In the genomic region with DNA sequence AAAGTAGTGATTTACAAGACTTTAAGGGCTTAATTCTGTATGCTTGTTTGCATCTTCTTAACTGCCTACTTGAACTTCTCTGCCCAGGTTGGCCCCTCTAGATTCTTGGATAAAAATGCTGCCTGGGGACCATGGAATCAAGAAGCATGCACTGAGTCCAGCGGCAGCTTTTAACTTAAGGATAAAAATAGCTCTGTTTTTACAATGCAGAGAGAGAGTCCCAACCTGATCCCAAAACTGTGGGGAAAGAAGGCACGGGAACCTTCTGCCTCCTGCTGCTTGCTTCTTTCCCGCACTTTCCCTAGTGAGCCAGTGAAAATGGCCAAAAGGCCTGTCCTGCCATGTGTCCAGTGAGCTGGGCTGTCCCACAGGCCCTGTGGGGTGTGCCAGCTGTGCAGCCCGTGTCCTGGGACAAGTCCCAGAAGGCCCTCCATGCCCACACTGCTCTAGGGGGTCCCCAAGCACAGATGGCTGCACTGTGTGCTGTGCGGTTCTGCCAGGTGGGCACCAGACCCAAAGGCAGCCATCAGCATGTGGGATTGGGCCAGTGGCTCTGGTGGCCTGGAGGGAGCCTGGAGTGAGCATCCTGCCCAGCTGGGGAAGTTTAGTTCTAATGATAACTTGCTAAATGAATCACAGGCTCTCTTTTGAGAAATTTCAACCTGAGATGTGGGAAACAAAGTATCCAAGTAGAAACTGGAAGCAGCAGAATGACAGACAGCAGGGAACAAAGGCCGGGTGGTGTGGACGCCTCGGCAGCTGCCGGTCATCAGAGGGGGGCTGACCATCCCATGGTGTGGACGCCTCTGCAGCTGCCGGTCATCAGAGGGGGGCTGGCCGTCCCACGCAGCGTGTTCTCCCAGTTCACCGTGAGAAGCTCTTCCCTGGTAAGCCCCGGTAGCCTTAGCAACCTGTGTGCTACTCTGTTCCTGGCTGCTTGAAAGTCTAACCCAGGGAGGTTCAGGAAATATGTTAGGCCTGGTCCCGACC, we compare ENCODE assay signal across 2 cellular contexts.
A peak's percentile ranks its signal among the peaks of the same experiment; 100 is the strongest.
TF ChIP-seq lines count a peak whose summit lies in the region.

No MANE protein-coding gene starts in this region.

TF ChIP-seq in GM12878, 131 proteins besides CTCF, POLR2A, EP300 and RAD21 (continues in another document):
- no peak for TF ChIP-seq ASH2L (IDR thresholded peaks at IDR 0.05; ENCODE audit: borderline replicate concordance, low read depth)
- no peak for TF ChIP-seq RBBP5 (conservative IDR thresholded peaks at IDR 0.05)
- no peak for TF ChIP-seq HDAC6 (IDR thresholded peaks at IDR 0.05; ENCODE audit: unreplicated experiment)
- TF ChIP-seq GABPA (IDR thresholded peaks at IDR 0.05; ENCODE audit: low read depth) = no peak
- TF ChIP-seq, protein P1, sequence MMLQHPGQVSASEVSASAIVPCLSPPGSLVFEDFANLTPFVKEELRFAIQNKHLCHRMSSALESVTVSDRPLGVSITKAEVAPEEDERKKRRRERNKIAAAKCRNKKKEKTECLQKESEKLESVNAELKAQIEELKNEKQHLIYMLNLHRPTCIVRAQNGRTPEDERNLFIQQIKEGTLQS (IDR thresholded peaks at IDR 0.05; ENCODE audit: borderline replicate concordance, extremely low read depth, low read depth, low read length) = no peak
- TF ChIP-seq, protein P2, sequence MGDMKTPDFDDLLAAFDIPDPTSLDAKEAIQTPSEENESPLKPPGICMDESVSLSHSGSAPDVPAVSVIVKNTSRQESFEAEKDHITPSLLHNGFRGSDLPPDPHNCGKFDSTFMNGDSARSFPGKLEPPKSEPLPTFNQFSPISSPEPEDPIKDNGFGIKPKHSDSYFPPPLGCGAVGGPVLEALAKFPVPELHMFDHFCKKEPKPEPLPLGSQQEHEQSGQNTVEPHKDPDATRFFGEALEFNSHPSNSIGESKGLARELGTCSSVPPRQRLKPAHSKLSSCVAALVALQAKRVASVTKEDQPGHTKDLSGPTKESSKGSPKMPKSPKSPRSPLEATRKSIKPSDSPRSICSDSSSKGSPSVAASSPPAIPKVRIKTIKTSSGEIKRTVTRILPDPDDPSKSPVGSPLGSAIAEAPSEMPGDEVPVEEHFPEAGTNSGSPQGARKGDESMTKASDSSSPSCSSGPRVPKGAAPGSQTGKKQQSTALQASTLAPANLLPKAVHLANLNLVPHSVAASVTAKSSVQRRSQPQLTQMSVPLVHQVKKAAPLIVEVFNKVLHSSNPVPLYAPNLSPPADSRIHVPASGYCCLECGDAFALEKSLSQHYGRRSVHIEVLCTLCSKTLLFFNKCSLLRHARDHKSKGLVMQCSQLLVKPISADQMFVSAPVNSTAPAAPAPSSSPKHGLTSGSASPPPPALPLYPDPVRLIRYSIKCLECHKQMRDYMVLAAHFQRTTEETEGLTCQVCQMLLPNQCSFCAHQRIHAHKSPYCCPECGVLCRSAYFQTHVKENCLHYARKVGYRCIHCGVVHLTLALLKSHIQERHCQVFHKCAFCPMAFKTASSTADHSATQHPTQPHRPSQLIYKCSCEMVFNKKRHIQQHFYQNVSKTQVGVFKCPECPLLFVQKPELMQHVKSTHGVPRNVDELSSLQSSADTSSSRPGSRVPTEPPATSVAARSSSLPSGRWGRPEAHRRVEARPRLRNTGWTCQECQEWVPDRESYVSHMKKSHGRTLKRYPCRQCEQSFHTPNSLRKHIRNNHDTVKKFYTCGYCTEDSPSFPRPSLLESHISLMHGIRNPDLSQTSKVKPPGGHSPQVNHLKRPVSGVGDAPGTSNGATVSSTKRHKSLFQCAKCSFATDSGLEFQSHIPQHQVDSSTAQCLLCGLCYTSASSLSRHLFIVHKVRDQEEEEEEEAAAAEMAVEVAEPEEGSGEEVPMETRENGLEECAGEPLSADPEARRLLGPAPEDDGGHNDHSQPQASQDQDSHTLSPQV (IDR thresholded peaks at IDR 0.05) = no peak
- TF ChIP-seq RAD51 (IDR thresholded peaks at IDR 0.05) = no peak
- TF ChIP-seq, protein P3, sequence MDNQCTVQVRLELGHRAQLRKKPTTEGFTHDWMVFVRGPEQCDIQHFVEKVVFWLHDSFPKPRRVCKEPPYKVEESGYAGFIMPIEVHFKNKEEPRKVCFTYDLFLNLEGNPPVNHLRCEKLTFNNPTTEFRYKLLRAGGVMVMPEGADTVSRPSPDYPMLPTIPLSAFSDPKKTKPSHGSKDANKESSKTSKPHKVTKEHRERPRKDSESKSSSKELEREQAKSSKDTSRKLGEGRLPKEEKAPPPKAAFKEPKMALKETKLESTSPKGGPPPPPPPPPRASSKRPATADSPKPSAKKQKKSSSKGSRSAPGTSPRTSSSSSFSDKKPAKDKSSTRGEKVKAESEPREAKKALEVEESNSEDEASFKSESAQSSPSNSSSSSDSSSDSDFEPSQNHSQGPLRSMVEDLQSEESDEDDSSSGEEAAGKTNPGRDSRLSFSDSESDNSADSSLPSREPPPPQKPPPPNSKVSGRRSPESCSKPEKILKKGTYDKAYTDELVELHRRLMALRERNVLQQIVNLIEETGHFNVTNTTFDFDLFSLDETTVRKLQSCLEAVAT (IDR thresholded peaks at IDR 0.05) = no peak
- no peak for TF ChIP-seq CUX1 (IDR thresholded peaks at IDR 0.05; ENCODE audit: insufficient replicate concordance, low read depth, low read length)
- no peak for TF ChIP-seq NRF1 (conservative IDR thresholded peaks at IDR 0.05; ENCODE audit: low read depth, low read length)
- no peak for TF ChIP-seq ESRRA (IDR thresholded peaks at IDR 0.05; ENCODE audit: low read length)

TF ChIP-seq in HepG2, 621 proteins besides CTCF, POLR2A, EP300 and RAD21:
- TF ChIP-seq HNRNPL (IDR thresholded peaks at IDR 0.05; ENCODE audit: low read depth, low read length) = 0 out of 2 replicates have a peak, but pooled peaks have one; percentile 30
- no peak for TF ChIP-seq ZNF660 (CRISPR knock-in tag; IDR thresholded peaks at IDR 0.05; ENCODE audit: borderline replicate concordance, low read depth)
- TF ChIP-seq NRL (CRISPR knock-in tag; IDR thresholded peaks at IDR 0.05; ENCODE audit: borderline replicate concordance) = 0 out of 2 replicates have a peak, but pooled peaks have one; percentile 32
- TF ChIP-seq SALL1 (CRISPR knock-in tag; IDR thresholded peaks at IDR 0.05) = peak; percentile 26; the same call in 1 of the 2 replicates
- TF ChIP-seq, protein P4, sequence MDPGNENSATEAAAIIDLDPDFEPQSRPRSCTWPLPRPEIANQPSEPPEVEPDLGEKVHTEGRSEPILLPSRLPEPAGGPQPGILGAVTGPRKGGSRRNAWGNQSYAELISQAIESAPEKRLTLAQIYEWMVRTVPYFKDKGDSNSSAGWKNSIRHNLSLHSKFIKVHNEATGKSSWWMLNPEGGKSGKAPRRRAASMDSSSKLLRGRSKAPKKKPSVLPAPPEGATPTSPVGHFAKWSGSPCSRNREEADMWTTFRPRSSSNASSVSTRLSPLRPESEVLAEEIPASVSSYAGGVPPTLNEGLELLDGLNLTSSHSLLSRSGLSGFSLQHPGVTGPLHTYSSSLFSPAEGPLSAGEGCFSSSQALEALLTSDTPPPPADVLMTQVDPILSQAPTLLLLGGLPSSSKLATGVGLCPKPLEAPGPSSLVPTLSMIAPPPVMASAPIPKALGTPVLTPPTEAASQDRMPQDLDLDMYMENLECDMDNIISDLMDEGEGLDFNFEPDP (CRISPR knock-in tag; conservative IDR thresholded peaks at IDR 0.05) = no peak
- TF ChIP-seq, protein P5, sequence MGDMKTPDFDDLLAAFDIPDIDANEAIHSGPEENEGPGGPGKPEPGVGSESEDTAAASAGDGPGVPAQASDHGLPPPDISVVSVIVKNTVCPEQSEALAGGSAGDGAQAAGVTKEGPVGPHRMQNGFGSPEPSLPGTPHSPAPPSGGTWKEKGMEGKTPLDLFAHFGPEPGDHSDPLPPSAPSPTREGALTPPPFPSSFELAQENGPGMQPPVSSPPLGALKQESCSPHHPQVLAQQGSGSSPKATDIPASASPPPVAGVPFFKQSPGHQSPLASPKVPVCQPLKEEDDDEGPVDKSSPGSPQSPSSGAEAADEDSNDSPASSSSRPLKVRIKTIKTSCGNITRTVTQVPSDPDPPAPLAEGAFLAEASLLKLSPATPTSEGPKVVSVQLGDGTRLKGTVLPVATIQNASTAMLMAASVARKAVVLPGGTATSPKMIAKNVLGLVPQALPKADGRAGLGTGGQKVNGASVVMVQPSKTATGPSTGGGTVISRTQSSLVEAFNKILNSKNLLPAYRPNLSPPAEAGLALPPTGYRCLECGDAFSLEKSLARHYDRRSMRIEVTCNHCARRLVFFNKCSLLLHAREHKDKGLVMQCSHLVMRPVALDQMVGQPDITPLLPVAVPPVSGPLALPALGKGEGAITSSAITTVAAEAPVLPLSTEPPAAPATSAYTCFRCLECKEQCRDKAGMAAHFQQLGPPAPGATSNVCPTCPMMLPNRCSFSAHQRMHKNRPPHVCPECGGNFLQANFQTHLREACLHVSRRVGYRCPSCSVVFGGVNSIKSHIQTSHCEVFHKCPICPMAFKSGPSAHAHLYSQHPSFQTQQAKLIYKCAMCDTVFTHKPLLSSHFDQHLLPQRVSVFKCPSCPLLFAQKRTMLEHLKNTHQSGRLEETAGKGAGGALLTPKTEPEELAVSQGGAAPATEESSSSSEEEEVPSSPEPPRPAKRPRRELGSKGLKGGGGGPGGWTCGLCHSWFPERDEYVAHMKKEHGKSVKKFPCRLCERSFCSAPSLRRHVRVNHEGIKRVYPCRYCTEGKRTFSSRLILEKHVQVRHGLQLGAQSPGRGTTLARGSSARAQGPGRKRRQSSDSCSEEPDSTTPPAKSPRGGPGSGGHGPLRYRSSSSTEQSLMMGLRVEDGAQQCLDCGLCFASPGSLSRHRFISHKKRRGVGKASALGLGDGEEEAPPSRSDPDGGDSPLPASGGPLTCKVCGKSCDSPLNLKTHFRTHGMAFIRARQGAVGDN (CRISPR knock-in tag; IDR thresholded peaks at IDR 0.05) = peak; percentile 58
